Comparison of ENCODE assay signal across 1 cellular context in genomic region chr19:3455393-3455955, GRCh38.
TF ChIP-seq lines count a peak whose summit lies in the region.

No MANE protein-coding gene starts in this region.

TF ChIP-seq in A549, 52 proteins besides CTCF, POLR2A, EP300 and RAD21 (continued from another document):
- TF ChIP-seq HMGXB4 (CRISPR knock-in tag; IDR thresholded peaks at IDR 0.05; ENCODE audit: borderline replicate concordance) (no peak), TP53 (CRISPR knock-in tag; IDR thresholded peaks at IDR 0.05) (no peak), JUNB (IDR thresholded peaks at IDR 0.05) (no peak), FOXS1 (CRISPR knock-in tag; IDR thresholded peaks at IDR 0.05) (no peak), HOXA7 (CRISPR knock-in tag; IDR thresholded peaks at IDR 0.05) (no peak), SREBF2 (IDR thresholded peaks at IDR 0.05) (no peak), RNF2 (IDR thresholded peaks at IDR 0.05; ENCODE audit: borderline replicate concordance, low read depth) (no peak), CEBPB (IDR thresholded peaks at IDR 0.05) (no peak), KDM1A (IDR thresholded peaks at IDR 0.05; ENCODE audit: low read depth) (no peak), PBX3 (IDR thresholded peaks at IDR 0.05) (no peak), TFCP2L1 (CRISPR knock-in tag; IDR thresholded peaks at IDR 0.05) (no peak), KDM5A (IDR thresholded peaks at IDR 0.05) (no peak), HES2 (IDR thresholded peaks at IDR 0.05) (no peak), FOSL2 (IDR thresholded peaks at IDR 0.05) (no peak), FOSL2 (CRISPR knock-in tag; IDR thresholded peaks at IDR 0.05) (no peak), CBX2 (IDR thresholded peaks at IDR 0.05; ENCODE audit: borderline replicate concordance, low read depth) (no peak), CHD4 (IDR thresholded peaks at IDR 0.05; ENCODE audit: borderline replicate concordance) (no peak), ZC3H11A (IDR thresholded peaks at IDR 0.05) (no peak), CHD2 (IDR thresholded peaks at IDR 0.05; ENCODE audit: low read length, partially characterized antibody) (no peak)
